In genomic region chr6:158366363-158366762, GRCh38 we compare ENCODE assay signal across 1 cellular context.
TF ChIP-seq lines count a peak whose summit lies in the region.

No MANE protein-coding gene starts in this region.

TF ChIP-seq in K562, 482 proteins besides CTCF, POLR2A, EP300 and RAD21 (continued from another document and continues in another):
- no peak for TF ChIP-seq ZNF609 (CRISPR knock-in tag; IDR thresholded peaks at IDR 0.05; ENCODE audit: borderline replicate concordance)
- 0 out of 2 replicates have a peak, but pooled peaks have one; percentile 18 for TF ChIP-seq RREB1 (CRISPR knock-in tag; IDR thresholded peaks at IDR 0.05)
- no peak for TF ChIP-seq PKNOX1 (IDR thresholded peaks at IDR 0.05)
- 0 out of 4 replicates have a peak, but pooled peaks of 1 of the 2 experiments have one; percentile 27 for TF ChIP-seq NRF1 (conservative IDR thresholded peaks at IDR 0.05 in 1 of 2, IDR thresholded peaks at IDR 0.05 in 1 of 2)
- TF ChIP-seq, protein P1, sequence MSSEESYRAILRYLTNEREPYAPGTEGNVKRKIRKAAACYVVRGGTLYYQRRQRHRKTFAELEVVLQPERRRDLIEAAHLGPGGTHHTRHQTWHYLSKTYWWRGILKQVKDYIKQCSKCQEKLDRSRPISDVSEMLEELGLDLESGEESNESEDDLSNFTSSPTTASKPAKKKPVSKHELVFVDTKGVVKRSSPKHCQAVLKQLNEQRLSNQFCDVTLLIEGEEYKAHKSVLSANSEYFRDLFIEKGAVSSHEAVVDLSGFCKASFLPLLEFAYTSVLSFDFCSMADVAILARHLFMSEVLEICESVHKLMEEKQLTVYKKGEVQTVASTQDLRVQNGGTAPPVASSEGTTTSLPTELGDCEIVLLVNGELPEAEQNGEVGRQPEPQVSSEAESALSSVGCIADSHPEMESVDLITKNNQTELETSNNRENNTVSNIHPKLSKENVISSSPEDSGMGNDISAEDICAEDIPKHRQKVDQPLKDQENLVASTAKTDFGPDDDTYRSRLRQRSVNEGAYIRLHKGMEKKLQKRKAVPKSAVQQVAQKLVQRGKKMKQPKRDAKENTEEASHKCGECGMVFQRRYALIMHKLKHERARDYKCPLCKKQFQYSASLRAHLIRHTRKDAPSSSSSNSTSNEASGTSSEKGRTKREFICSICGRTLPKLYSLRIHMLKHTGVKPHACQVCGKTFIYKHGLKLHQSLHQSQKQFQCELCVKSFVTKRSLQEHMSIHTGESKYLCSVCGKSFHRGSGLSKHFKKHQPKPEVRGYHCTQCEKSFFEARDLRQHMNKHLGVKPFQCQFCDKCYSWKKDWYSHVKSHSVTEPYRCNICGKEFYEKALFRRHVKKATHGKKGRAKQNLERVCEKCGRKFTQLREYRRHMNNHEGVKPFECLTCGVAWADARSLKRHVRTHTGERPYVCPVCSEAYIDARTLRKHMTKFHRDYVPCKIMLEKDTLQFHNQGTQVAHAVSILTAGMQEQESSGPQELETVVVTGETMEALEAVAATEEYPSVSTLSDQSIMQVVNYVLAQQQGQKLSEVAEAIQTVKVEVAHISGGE (CRISPR knock-in tag; IDR thresholded peaks at IDR 0.05) = peak in 1 of 3 experiments; percentile 65; a peak in 2 of 6 replicates
- TF ChIP-seq ESRRA (IDR thresholded peaks at IDR 0.05; ENCODE audit: borderline replicate concordance, low read depth) = peak; percentile 64
- TF ChIP-seq CBX1 (IDR thresholded peaks at IDR 0.05; ENCODE audit: low read depth) = peak; percentile 94; the same call in 1 of the 2 replicates
- no peak for TF ChIP-seq ZNF830 (CRISPR knock-in tag; IDR thresholded peaks at IDR 0.05)
- TF ChIP-seq MEF2D (tag; conservative IDR thresholded peaks at IDR 0.05; ENCODE audit: low read depth) = peak; percentile 55; the same call in 1 of the 2 replicates
- peak; percentile 71; the same call in 1 of the 2 replicates for TF ChIP-seq SMARCA4 (IDR thresholded peaks at IDR 0.05)
- peak; percentile 93 for TF ChIP-seq CTBP1 (IDR thresholded peaks at IDR 0.05; ENCODE audit: borderline replicate concordance)
- no peak for TF ChIP-seq GTF2F1 (IDR thresholded peaks at IDR 0.05; ENCODE audit: low read depth, low read length)
- peak; percentile 51; the same call in 1 of the 2 replicates for TF ChIP-seq TOE1 (IDR thresholded peaks at IDR 0.05; ENCODE audit: borderline replicate concordance)
- no peak for TF ChIP-seq TOE1 (CRISPR knock-in tag; IDR thresholded peaks at IDR 0.05; ENCODE audit: borderline replicate concordance, low read depth)
- peak; percentile 27 for TF ChIP-seq NUFIP1 (IDR thresholded peaks at IDR 0.05; ENCODE audit: partially characterized antibody)
- TF ChIP-seq ZNF311 (CRISPR knock-in tag; IDR thresholded peaks at IDR 0.05) = 0 out of 2 replicates have a peak, but pooled peaks have one; percentile 36
- TF ChIP-seq, protein P2, sequence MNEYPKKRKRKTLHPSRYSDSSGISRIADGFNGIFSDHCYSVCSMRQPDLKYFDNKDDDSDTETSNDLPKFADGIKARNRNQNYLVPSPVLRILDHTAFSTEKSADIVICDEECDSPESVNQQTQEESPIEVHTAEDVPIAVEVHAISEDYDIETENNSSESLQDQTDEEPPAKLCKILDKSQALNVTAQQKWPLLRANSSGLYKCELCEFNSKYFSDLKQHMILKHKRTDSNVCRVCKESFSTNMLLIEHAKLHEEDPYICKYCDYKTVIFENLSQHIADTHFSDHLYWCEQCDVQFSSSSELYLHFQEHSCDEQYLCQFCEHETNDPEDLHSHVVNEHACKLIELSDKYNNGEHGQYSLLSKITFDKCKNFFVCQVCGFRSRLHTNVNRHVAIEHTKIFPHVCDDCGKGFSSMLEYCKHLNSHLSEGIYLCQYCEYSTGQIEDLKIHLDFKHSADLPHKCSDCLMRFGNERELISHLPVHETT (CRISPR knock-in tag; conservative IDR thresholded peaks at IDR 0.05 in 1 of 2, IDR thresholded peaks at IDR 0.05 in 1 of 2) = 0 out of 4 replicates have a peak, but pooled peaks of 1 of the 2 experiments have one; percentile 39
- TF ChIP-seq MECOM (CRISPR knock-in tag; IDR thresholded peaks at IDR 0.05) = peak; percentile 48; the same call in 1 of the 2 replicates
- TF ChIP-seq ZNF174 (CRISPR knock-in tag; IDR thresholded peaks at IDR 0.05) = no peak
- no peak for TF ChIP-seq KHSRP (IDR thresholded peaks at IDR 0.05)
- TF ChIP-seq, protein P3, sequence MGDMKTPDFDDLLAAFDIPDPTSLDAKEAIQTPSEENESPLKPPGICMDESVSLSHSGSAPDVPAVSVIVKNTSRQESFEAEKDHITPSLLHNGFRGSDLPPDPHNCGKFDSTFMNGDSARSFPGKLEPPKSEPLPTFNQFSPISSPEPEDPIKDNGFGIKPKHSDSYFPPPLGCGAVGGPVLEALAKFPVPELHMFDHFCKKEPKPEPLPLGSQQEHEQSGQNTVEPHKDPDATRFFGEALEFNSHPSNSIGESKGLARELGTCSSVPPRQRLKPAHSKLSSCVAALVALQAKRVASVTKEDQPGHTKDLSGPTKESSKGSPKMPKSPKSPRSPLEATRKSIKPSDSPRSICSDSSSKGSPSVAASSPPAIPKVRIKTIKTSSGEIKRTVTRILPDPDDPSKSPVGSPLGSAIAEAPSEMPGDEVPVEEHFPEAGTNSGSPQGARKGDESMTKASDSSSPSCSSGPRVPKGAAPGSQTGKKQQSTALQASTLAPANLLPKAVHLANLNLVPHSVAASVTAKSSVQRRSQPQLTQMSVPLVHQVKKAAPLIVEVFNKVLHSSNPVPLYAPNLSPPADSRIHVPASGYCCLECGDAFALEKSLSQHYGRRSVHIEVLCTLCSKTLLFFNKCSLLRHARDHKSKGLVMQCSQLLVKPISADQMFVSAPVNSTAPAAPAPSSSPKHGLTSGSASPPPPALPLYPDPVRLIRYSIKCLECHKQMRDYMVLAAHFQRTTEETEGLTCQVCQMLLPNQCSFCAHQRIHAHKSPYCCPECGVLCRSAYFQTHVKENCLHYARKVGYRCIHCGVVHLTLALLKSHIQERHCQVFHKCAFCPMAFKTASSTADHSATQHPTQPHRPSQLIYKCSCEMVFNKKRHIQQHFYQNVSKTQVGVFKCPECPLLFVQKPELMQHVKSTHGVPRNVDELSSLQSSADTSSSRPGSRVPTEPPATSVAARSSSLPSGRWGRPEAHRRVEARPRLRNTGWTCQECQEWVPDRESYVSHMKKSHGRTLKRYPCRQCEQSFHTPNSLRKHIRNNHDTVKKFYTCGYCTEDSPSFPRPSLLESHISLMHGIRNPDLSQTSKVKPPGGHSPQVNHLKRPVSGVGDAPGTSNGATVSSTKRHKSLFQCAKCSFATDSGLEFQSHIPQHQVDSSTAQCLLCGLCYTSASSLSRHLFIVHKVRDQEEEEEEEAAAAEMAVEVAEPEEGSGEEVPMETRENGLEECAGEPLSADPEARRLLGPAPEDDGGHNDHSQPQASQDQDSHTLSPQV (IDR thresholded peaks at IDR 0.05) = peak; percentile 95
- TF ChIP-seq TEAD1 (CRISPR knock-in tag; IDR thresholded peaks at IDR 0.05) = peak in 1 of 2 experiments; percentile 52; a peak in 1 of 4 replicates
- TF ChIP-seq DPF2 (IDR thresholded peaks at IDR 0.05) = peak; percentile 76
- TF ChIP-seq ELF2 (CRISPR knock-in tag; IDR thresholded peaks at IDR 0.05) = no peak
- no peak; the same call in 1 of the 2 replicates for TF ChIP-seq ZNF583 (CRISPR knock-in tag; IDR thresholded peaks at IDR 0.05)
- TF ChIP-seq ZBTB5 (IDR thresholded peaks at IDR 0.05) = no peak
- no peak for TF ChIP-seq POLR3G (IDR thresholded peaks at IDR 0.05; ENCODE audit: extremely low read depth, insufficient read length, insufficient replicate concordance)
- peak; percentile 45; the same call in 1 of the 2 replicates for TF ChIP-seq DIDO1 (tag; IDR thresholded peaks at IDR 0.05; ENCODE audit: low read depth)
- no peak for TF ChIP-seq TFAP4 (CRISPR knock-in tag; IDR thresholded peaks at IDR 0.05; ENCODE audit: borderline replicate concordance)
- peak; percentile 93 for TF ChIP-seq SPI1 (IDR thresholded peaks at IDR 0.05; ENCODE audit: borderline replicate concordance, low read depth, low read length)
- 0 out of 2 replicates have a peak, but pooled peaks have one; percentile 45 for TF ChIP-seq HDGF (IDR thresholded peaks at IDR 0.05)
